In genomic region chr2:233141888-233142287, GRCh38 we compare ENCODE assay signal across 15 cellular contexts.
A peak's percentile ranks its signal among the peaks of the same experiment; 100 is the strongest.
DNase-seq lines count a peak whose midpoint lies in the region; ATAC-seq lines count a peak whose summit lies in the region.
"Had no signal": no experiment of that assay in that cellular context is flagged by ENCODE, and none has a peak within 500 bp of the region (broad histone marks: within the 10 kb centered on the region; RNA-seq: fewer than 3 reads in every experiment).

No MANE protein-coding gene starts in this region.

- CTCF ChIA-PET in activated naive CD4-positive, alpha-beta T cell treated with anti-CD3 and anti-CD28 coated beads for 36 hours (lab: Charles Lee), result interaction anchor here (0.9 kb wide), 1 partner anchor 87 kb away, joined by 3 read pairs; no protein-coding TSS in a partner anchor

- H3K9ac ChIP-seq in neuronal stem cell (ENCODE audit: low read depth, low read length, poor library complexity), result no peak overlapping the region

- intact Hi-C loops in activated naive CD4-positive, alpha-beta T cell treated with anti-CD3 and anti-CD28 coated beads for 36 hours (cut with micrococcal nuclease), result loop anchor here (2.0 to 5.0 kb wide), 2 partner anchors 81 to 105 kb away; partner anchors contain the start of gene INPP5D

- no peak overlapping the region for H3K4ac ChIP-seq in neuronal stem cell (ENCODE audit: low read length)

- no peaks in the 10 kb centered on the region for H3K79me1 ChIP-seq in neuronal stem cell (ENCODE audit: low read depth, low read length)

- no peak overlapping the region for H3K14ac ChIP-seq in neuronal stem cell (ENCODE audit: low read length)

- H3K27me3 ChIP-seq in neuronal stem cell (ENCODE audit: control insufficient read depth in 3 of 3, insufficient read depth in 3 of 3, low read depth in 1 of 3, low read length in 3 of 3), result no peaks in the 10 kb centered on the region
- H3K27me3 ChIP-seq: body of pancreas, upper lobe of left lung had no signal

- H3K4me2 ChIP-seq in neuronal stem cell (ENCODE audit: insufficient read depth, low read length, poor library complexity, severe bottlenecking), result no peak overlapping the region

- no peak overlapping the region for H3K4me3 Mint-ChIP-seq in activated naive CD4-positive, alpha-beta T cell treated with anti-CD3 and anti-CD28 coated beads for 36 hours
- no peak overlapping the region for H3K4me3 Mint-ChIP-seq in stimulated activated memory B cell treated with anti-CD40 and anti-IgM and Interleukin-4, amounts not matched to agents 10 μg/mL and 1 μg/mL and 100 μg/mL, for 72 hours

- no peaks in the 10 kb centered on the region for H3K27me3 Mint-ChIP-seq in activated naive CD4-positive, alpha-beta T cell treated with anti-CD3 and anti-CD28 coated beads for 36 hours (ENCODE audit: low read depth)
- H3K27me3 Mint-ChIP-seq in stimulated activated memory B cell treated with anti-CD40 and anti-IgM and Interleukin-4, amounts not matched to agents 10 μg/mL and 1 μg/mL and 100 μg/mL, for 72 hours, result no peaks in the 10 kb centered on the region

- DNase-seq in activated naive CD4-positive, alpha-beta T cell treated with anti-CD3 and anti-CD28 coated beads for 36 hours, result peak; percentile 12
- no peak for DNase-seq in activated naive CD4-positive, alpha-beta T cell treated with Interleukin-2 at 50 U/mL for 16 hours
- DNase-seq in activated naive CD4-positive, alpha-beta T cell treated with anti-CD3 and anti-CD28 coated beads, Interleukin-2, amount 50 U/mL, for 72 hours (ENCODE audit: low spot score in 2 of 2), result no peak
- DNase-seq in neuronal stem cell (ENCODE audit: low spot score), result no peak
- DNase-seq in COR-L47 (lab: John Stamatoyannopoulos, UW), result no peak
- DNase-seq: body of pancreas, midbrain, NCI-H2081, NCI-H82, posterior cingulate gyrus, SHP77, upper lobe of left lung had no signal

- H2AK5ac ChIP-seq in neuronal stem cell (ENCODE audit: low read depth, low read length), result no peak overlapping the region

- H2BK120ac ChIP-seq in neuronal stem cell (ENCODE audit: low read depth, low read length), result no peak overlapping the region

- no peak overlapping the region for H2BK15ac ChIP-seq in neuronal stem cell (ENCODE audit: low read length)

- peak overlapping the region; percentile 73 for H3K27ac Mint-ChIP-seq in activated naive CD4-positive, alpha-beta T cell treated with anti-CD3 and anti-CD28 coated beads for 36 hours
- H3K27ac Mint-ChIP-seq in activated naive CD4-positive, alpha-beta T cell treated with anti-CD3 and anti-CD28 coated beads, Interleukin-2, amount 50 U/mL, for 72 hours, result peak overlapping the region; percentile 66 to 88
- H3K27ac Mint-ChIP-seq in stimulated activated memory B cell treated with anti-CD40 and anti-IgM and Interleukin-4, amounts not matched to agents 10 μg/mL and 1 μg/mL and 100 μg/mL, for 72 hours, result peak overlapping the region; percentile 80

- no peaks in the 10 kb centered on the region for H3K9me3 ChIP-seq in neuronal stem cell (replicated peaks in 1 of 2; ENCODE audit: control insufficient read depth in 2 of 2, insufficient read depth in 1 of 2, low read depth in 1 of 2, low read length in 2 of 2)
- H3K9me3 ChIP-seq: body of pancreas, upper lobe of left lung had no signal

- no peak overlapping the region for H2BK5ac ChIP-seq in neuronal stem cell (ENCODE audit: low read length)

- peaks cover 27% of the 10 kb centered on the region for H3K4me1 Mint-ChIP-seq in activated naive CD4-positive, alpha-beta T cell treated with anti-CD3 and anti-CD28 coated beads for 36 hours (ENCODE audit: low read depth)
- H3K4me1 Mint-ChIP-seq in stimulated activated memory B cell treated with anti-CD40 and anti-IgM and Interleukin-4, amounts not matched to agents 10 μg/mL and 1 μg/mL and 100 μg/mL, for 72 hours, result peaks cover 57% of the 10 kb centered on the region

- no peak overlapping the region for H3K27ac ChIP-seq in neuronal stem cell (replicated peaks; ENCODE audit: low read length)
- H3K27ac ChIP-seq: body of pancreas had no signal

- no peak overlapping the region for H4K8ac ChIP-seq in neuronal stem cell (ENCODE audit: low read depth, low read length)

- WGBS in neuronal stem cell (ENCODE audit: extremely low coverage in 2 of 2, insufficient read length in 2 of 2, insufficient replicate concordance in 1 of 2), 2 donors, result no CpG with 5 or more reads among the region's 6 CpGs

- no peaks in the 10 kb centered on the region for H3K36me3 ChIP-seq in neuronal stem cell (replicated peaks in 1 of 2; ENCODE audit: control insufficient read depth in 2 of 2, insufficient read depth in 2 of 2, low read length in 2 of 2)

- H2AFZ ChIP-seq in neuronal stem cell (ENCODE audit: low read length), result no peak overlapping the region

- H3K4me3 ChIP-seq in neuronal stem cell (ENCODE audit: low read length in 2 of 2), result no peak overlapping the region
- H3K4me3 ChIP-seq: body of pancreas, upper lobe of left lung had no signal

- H2BK12ac ChIP-seq in neuronal stem cell (ENCODE audit: low read length), result no peak overlapping the region

- no peak overlapping the region for H3K23ac ChIP-seq in neuronal stem cell (ENCODE audit: low read depth, low read length, poor library complexity)

- ATAC-seq in HG03280 (IDR thresholded peaks at IDR 0.05; ENCODE audit: unreplicated experiment) (peak; percentile 12), HG03442 (IDR thresholded peaks at IDR 0.05; ENCODE audit: unreplicated experiment) (no peak)
- peak; percentile 23 to 33 for ATAC-seq in activated naive CD4-positive, alpha-beta T cell treated with anti-CD3 and anti-CD28 coated beads, Interleukin-2, amount 50 U/mL, for 72 hours
- ATAC-seq in stimulated activated memory B cell treated with anti-CD40 and anti-IgM and Interleukin-4, amounts not matched to agents 10 μg/mL and 1 μg/mL and 100 μg/mL, for 72 hours, result no peak
- ATAC-seq: body of pancreas had no signal

- no peaks in the 10 kb centered on the region for H3K9me3 Mint-ChIP-seq in activated naive CD4-positive, alpha-beta T cell treated with anti-CD3 and anti-CD28 coated beads for 36 hours
- H3K9me3 Mint-ChIP-seq in activated naive CD4-positive, alpha-beta T cell treated with anti-CD3 and anti-CD28 coated beads, Interleukin-2, amount 50 U/mL, for 72 hours, result no peaks in the 10 kb centered on the region
- H3K9me3 Mint-ChIP-seq in stimulated activated memory B cell treated with anti-CD40 and anti-IgM and Interleukin-4, amounts not matched to agents 10 μg/mL and 1 μg/mL and 100 μg/mL, for 72 hours, result peaks cover 6% of the 10 kb centered on the region

- H4K91ac ChIP-seq in neuronal stem cell (ENCODE audit: low read depth, low read length, poor library complexity), result no peak overlapping the region

- H3K4me1 ChIP-seq in neuronal stem cell (ENCODE audit: control insufficient read depth in 2 of 2, insufficient read depth in 1 of 2, low read depth in 1 of 2, low read length in 2 of 2), result peaks cover 5 to 6% of the 10 kb centered on the region in 2 donors
- H3K4me1 ChIP-seq: body of pancreas had no signal

- H3K36me3 Mint-ChIP-seq in activated naive CD4-positive, alpha-beta T cell treated with anti-CD3 and anti-CD28 coated beads for 36 hours (ENCODE audit: low read depth), result peaks cover 48% of the 10 kb centered on the region
- H3K36me3 Mint-ChIP-seq in activated naive CD4-positive, alpha-beta T cell treated with anti-CD3 and anti-CD28 coated beads, Interleukin-2, amount 50 U/mL, for 72 hours, result peaks cover 7 to 46% of the 10 kb centered on the region in 2 donors
- H3K36me3 Mint-ChIP-seq in stimulated activated memory B cell treated with anti-CD40 and anti-IgM and Interleukin-4, amounts not matched to agents 10 μg/mL and 1 μg/mL and 100 μg/mL, for 72 hours, result peaks cover 72% of the 10 kb centered on the region

- H3K18ac ChIP-seq in neuronal stem cell (ENCODE audit: low read length), result no peak overlapping the region

Comparison
In these comparisons a context has a peak if more than half of its experiments do, and no peak if none do; other contexts are left out.
1. ATAC-seq: peak in HG03280 (single experiment) and activated naive CD4-positive, alpha-beta T cell treated with anti-CD3 and anti-CD28 coated beads, Interleukin-2, amount 50 U/mL, for 72 hours (2 of 2); none in stimulated activated memory B cell treated with anti-CD40 and anti-IgM and Interleukin-4, amounts not matched to agents 10 μg/mL and 1 μg/mL and 100 μg/mL, for 72 hours (single experiment) and HG03442 (single experiment).
2. Peak in every context shown above with its lines, with median percentiles within 50 percentile points of each other: H3K27ac Mint-ChIP-seq.